Comparison of ENCODE assay signal across 8 cellular contexts in the genomic region with DNA sequence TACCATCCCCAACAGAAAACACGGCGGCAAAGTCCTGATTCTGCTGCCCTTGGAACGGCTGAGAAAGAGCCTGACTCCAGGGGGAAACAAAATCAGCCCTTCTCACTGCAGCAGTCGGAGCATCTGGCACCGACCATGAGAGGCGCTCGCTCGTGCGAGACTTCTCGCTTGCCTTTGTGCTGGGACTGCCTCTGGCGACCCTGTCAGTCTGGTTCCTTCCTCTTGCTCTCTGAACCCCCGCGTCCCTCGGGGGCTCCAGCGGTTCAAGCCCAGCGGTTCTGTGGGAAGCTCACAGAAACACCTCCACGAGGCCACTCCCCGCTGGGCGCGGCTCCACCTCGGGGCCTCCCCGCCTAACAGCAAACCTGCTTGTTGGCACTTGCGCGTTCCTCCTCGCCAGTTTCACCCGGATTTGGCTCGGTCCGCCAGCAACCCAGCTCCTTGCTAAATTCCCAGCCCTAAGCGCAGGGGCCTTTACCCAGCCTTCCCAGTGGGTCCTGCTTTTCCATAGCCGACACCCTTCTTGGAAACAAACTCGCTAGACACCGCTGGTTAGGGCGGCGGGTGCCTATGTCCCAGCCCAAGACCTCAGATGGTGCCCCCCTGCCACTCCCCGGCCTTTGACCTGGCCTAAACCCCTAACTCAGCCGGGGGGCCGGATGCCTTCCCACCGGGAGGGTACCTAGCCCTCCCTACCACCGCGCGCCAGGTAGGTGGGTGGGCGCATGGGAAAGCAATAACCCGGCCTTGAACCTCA.
DNase-seq lines count a peak whose midpoint lies in the region; ATAC-seq and TF ChIP-seq lines count a peak whose summit lies in the region.

No MANE protein-coding gene starts in this region.

- H3K4me3 ChIP-seq in HUES48 (ENCODE audit: low read depth, low read length) (peak overlapping the region; percentile 94), muscle layer of duodenum (ENCODE audit: low read depth in 1 of 2, low read length in 2 of 2) (peak overlapping the region; percentile 88 to 93)
- H3K4me3 ChIP-seq in effector memory CD4-positive, alpha-beta T cell (ENCODE audit: insufficient read depth, low read depth, low read length, poor library complexity, severe bottlenecking) = no peak overlapping the region

- H3K27me3 ChIP-seq in HUES48 (ENCODE audit: control insufficient read depth, insufficient read depth, low read length) (peaks cover 15% of the 10 kb centered on the region), muscle layer of duodenum (ENCODE audit: low read depth, low read length) (no peaks in the 10 kb centered on the region)
- H3K27me3 ChIP-seq in effector memory CD4-positive, alpha-beta T cell (replicated peaks; ENCODE audit: control insufficient read depth, insufficient read depth, low read length, poor library complexity, severe bottlenecking) = peaks cover 5% of the 10 kb centered on the region

- H3K9ac ChIP-seq in HUES48 (ENCODE audit: low read depth, low read length) = peak overlapping the region; percentile 79

- H3K4me1 ChIP-seq in HUES48 (ENCODE audit: control insufficient read depth, insufficient read depth, low read length) (peaks cover 34% of the 10 kb centered on the region), muscle layer of duodenum (ENCODE audit: control insufficient read depth in 1 of 2, insufficient read depth in 2 of 2, low read length in 2 of 2) (peaks cover 0 to 28% of the 10 kb centered on the region in 2 donors)
- H3K4me1 ChIP-seq in effector memory CD4-positive, alpha-beta T cell (ENCODE audit: control insufficient read depth, insufficient read depth, low read length, poor library complexity, severe bottlenecking) = no peaks in the 10 kb centered on the region

- H3K9me3 ChIP-seq in HUES48 (ENCODE audit: control insufficient read depth, insufficient read depth, low read length) (no peaks in the 10 kb centered on the region), muscle layer of duodenum (ENCODE audit: control insufficient read depth in 1 of 2, low read length in 2 of 2) (no peaks in the 10 kb centered on the region)
- H3K9me3 ChIP-seq in effector memory CD4-positive, alpha-beta T cell (ENCODE audit: control insufficient read depth, low read length) = no peaks in the 10 kb centered on the region

- peak; percentile 82 for DNase-seq in RPMI8226
- DNase-seq in fibroblast of peridontal ligament (ENCODE audit: extremely low read depth) = peak; percentile 72
- DNase-seq in effector memory CD4-positive, alpha-beta T cell = no peak
- DNase-seq in effector CD8-positive, alpha-beta T cell (lab: John Stamatoyannopoulos, UW) = no peak

- no peak for ATAC-seq in GM21529 (IDR thresholded peaks at IDR 0.05; ENCODE audit: unreplicated experiment)

- H3K36me3 ChIP-seq in HUES48 (ENCODE audit: control insufficient read depth, insufficient read depth, low read length) = peaks cover 8% of the 10 kb centered on the region; the same call in 1 of the 2 replicates
- peaks cover 0 to 19% of the 10 kb centered on the region in 2 donors for H3K36me3 ChIP-seq in muscle layer of duodenum (ENCODE audit: control insufficient read depth in 1 of 2, insufficient read depth in 2 of 2, low read length in 2 of 2)
- no peaks in the 10 kb centered on the region for H3K36me3 ChIP-seq in effector memory CD4-positive, alpha-beta T cell (ENCODE audit: control insufficient read depth, insufficient read depth, low read length)

- TF ChIP-seq CTCF in GM12873 (IDR thresholded peaks at IDR 0.05; ENCODE audit: insufficient read depth, low read depth, low read length, missing control alignments) = peak; percentile 33

- H3K27ac ChIP-seq in HUES48 (ENCODE audit: low read depth, low read length) = peak overlapping the region; percentile 64
- H3K27ac ChIP-seq in muscle layer of duodenum (ENCODE audit: low read length) = peak overlapping the region; percentile 97
- H3K27ac ChIP-seq in effector memory CD4-positive, alpha-beta T cell (ENCODE audit: insufficient read depth, low read length, poor library complexity, severe bottlenecking) = no peak overlapping the region

Comparison
In these comparisons a context has a peak if more than half of its experiments do, and no peak if none do; other contexts are left out.
1. DNase-seq: peak in RPMI8226 (single experiment) and fibroblast of peridontal ligament (single experiment); none in effector memory CD4-positive, alpha-beta T cell (0 of 3) and effector CD8-positive, alpha-beta T cell (single experiment).